8 cellular contexts compared by ENCODE assay signal in the genomic region with DNA sequence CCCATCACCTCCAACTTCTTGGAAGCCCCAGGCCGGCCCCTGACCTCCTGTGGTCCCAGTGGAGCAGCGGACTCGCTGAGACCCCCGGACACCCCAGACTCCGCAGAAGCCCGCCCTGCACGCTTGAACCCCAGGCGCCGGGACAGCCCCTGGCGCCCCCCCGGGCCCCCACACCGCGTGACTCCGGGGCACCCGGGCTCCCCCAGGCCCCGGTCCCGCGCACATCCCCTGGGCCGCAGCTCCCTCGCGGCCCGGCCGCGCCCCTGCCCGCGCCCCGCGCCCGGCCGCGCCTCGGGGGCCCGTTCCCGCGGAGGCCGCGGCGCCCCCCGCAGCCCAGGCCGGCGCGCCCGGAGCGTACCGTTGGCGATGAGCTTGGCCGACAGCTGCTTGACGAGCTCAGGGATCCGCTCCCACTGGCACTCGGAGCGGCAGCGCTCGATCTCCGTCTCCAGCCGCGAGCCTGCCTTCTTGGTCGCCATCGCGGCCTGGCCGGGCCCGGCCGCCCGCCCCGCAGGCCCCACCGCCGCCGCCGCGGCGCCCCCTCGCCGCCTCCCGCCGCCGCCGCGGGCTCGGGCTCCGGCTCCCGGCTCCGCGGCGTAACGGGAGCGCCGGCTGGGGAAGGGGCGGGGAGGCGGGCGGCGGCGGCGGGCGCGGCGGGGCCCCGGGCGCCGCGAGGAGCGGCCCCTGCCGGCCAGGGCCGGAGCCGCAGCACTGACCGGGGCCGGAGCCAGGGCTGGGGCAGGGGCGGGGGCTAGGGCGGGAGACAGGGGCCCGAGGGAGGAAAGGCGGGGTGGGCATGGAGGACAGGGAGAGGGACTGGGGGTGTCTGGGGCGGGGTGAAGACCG. TPM values are rescaled to one million over a fixed set of nuclear protein-coding genes. Genes with fewer than 3 reads are reported as not detected.
DNase-seq lines count a peak whose midpoint lies in the region; ATAC-seq, FAIRE-seq and TF ChIP-seq lines count a peak whose summit lies in the region.

A gene with protein sequence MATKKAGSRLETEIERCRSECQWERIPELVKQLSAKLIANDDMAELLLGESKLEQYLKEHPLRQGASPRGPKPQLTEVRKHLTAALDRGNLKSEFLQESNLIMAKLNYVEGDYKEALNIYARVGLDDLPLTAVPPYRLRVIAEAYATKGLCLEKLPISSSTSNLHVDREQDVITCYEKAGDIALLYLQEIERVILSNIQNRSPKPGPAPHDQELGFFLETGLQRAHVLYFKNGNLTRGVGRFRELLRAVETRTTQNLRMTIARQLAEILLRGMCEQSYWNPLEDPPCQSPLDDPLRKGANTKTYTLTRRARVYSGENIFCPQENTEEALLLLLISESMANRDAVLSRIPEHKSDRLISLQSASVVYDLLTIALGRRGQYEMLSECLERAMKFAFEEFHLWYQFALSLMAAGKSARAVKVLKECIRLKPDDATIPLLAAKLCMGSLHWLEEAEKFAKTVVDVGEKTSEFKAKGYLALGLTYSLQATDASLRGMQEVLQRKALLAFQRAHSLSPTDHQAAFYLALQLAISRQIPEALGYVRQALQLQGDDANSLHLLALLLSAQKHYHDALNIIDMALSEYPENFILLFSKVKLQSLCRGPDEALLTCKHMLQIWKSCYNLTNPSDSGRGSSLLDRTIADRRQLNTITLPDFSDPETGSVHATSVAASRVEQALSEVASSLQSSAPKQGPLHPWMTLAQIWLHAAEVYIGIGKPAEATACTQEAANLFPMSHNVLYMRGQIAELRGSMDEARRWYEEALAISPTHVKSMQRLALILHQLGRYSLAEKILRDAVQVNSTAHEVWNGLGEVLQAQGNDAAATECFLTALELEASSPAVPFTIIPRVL (minus strand): TSS at position 614 of the 846 bp plus-strand sequence. CDS start 135 bp downstream, at position 479.

- DNase-seq in HTR-8/SVneo (ENCODE audit: insufficient read length, low spot score) (peak; percentile 76), activated B cell treated with CpG ODN at 0.5 μM for 24 hours (peak; percentile 50), endothelial cell (ENCODE audit: low spot score) (peak; percentile 84), mesothelial cell of epicardium (ENCODE audit: low spot score in 2 of 2, unreplicated experiment in 2 of 2) (peak; percentile 40 to 57), thoracic aorta (ENCODE audit: low spot score) (no peak), GOT3 (lab: John Stamatoyannopoulos, UW) (no peak)

- H3K27ac Mint-ChIP-seq in activated B cell treated with CpG ODN at 0.5 μM for 24 hours (peak within 1 kb of the TSS; percentile 19), endothelial cell (ENCODE audit: unreplicated experiment) (peak within 1 kb of the TSS; percentile 69), mesothelial cell of epicardium (peak within 1 kb of the TSS; percentile 80)

- H3K36me3 Mint-ChIP-seq in activated B cell treated with CpG ODN at 0.5 μM for 24 hours (ENCODE audit: low read depth) (no peaks in the 10 kb centered on the region), endothelial cell (ENCODE audit: low read depth, unreplicated experiment) (peaks cover 4% of the 10 kb centered on the region), mesothelial cell of epicardium (no peaks in the 10 kb centered on the region)

- H3K9me3 ChIP-seq in BLaER1 treated with 17β-estradiol and CSF1 and Interleukin-3, amounts not matched to agents 10 nM and 100 nM (replicated peaks in 1 of 11), result no peaks in the 10 kb centered on the region
- no peaks in the 10 kb centered on the region for H3K9me3 ChIP-seq in thoracic aorta

- H3K9ac ChIP-seq in BLaER1 treated with 17β-estradiol and CSF1 and Interleukin-3, amounts not matched to agents 10 nM and 100 nM, result peak within 1 kb of the TSS; percentile 84 to 98 (median 91)

- H3K27ac ChIP-seq in BLaER1 treated with 17β-estradiol and CSF1 and Interleukin-3, amounts not matched to agents 10 nM and 100 nM, result peak within 1 kb of the TSS; percentile 76 to 92 (median 84)
- H3K27ac ChIP-seq in thoracic aorta, result no peak within 1 kb of the TSS

- CTCF ChIA-PET in activated B cell treated with CpG ODN at 0.5 μM for 24 hours (lab: Charles Lee), result interaction anchor here (0.8 to 1.6 kb wide), 2 partner anchors 11 to 118 kb away, joined by 4 to 5 read pairs; no protein-coding TSS in a partner anchor

- TF ChIP-seq CTCF in activated B cell treated with CpG ODN at 0.5 μM for 24 hours (IDR thresholded peaks at IDR 0.05) (no peak), endothelial cell (IDR thresholded peaks at IDR 0.05; ENCODE audit: unreplicated experiment) (no peak), mesothelial cell of epicardium (IDR thresholded peaks at IDR 0.05; ENCODE audit: unreplicated experiment) (no peak), thoracic aorta (IDR thresholded peaks at IDR 0.05) (peak; percentile 30)

- H3K27me3 Mint-ChIP-seq in activated B cell treated with CpG ODN at 0.5 μM for 24 hours, result peaks cover 11% of the 10 kb centered on the region
- H3K27me3 Mint-ChIP-seq in endothelial cell (ENCODE audit: unreplicated experiment), result peaks cover 16% of the 10 kb centered on the region
- no peaks in the 10 kb centered on the region for H3K27me3 Mint-ChIP-seq in mesothelial cell of epicardium (ENCODE audit: low read depth)

- intact Hi-C loops in activated B cell treated with CpG ODN at 0.5 μM for 24 hours (cut with micrococcal nuclease), result loop anchor here (1.0 to 2.0 kb wide), 2 partner anchors 57 to 417 kb away; no protein-coding TSS in a partner anchor

- peak within 1 kb of the TSS; percentile 74 to 97 (median 87) for H3K4me3 ChIP-seq in BLaER1 treated with 17β-estradiol and CSF1 and Interleukin-3, amounts not matched to agents 10 nM and 100 nM
- peak within 1 kb of the TSS; percentile 85 for H3K4me3 ChIP-seq in thoracic aorta

- H3K4me1 ChIP-seq in BLaER1 treated with 17β-estradiol and CSF1 and Interleukin-3, amounts not matched to agents 10 nM and 100 nM, result peaks cover 16 to 29% (median 21%) of the 10 kb centered on the region in 10 experiments
- peaks cover 3 to 18% of the 10 kb centered on the region in 2 donors for H3K4me1 ChIP-seq in thoracic aorta (ENCODE audit: control insufficient read depth in 1 of 2, low read depth in 2 of 2)

- FAIRE-seq in HTR-8/SVneo (lab: Jason Lieb, UNC), result no peak

- peak within 1 kb of the TSS; percentile 90 to 99 (median 97) for H3K4me2 ChIP-seq in BLaER1 treated with 17β-estradiol and CSF1 and Interleukin-3, amounts not matched to agents 10 nM and 100 nM

- no peaks in the 10 kb centered on the region for H3K36me3 ChIP-seq in BLaER1 treated with 17β-estradiol and CSF1 and Interleukin-3, amounts not matched to agents 10 nM and 100 nM
- H3K36me3 ChIP-seq in thoracic aorta, result no peaks in the 10 kb centered on the region

- H3K9me3 Mint-ChIP-seq in activated B cell treated with CpG ODN at 0.5 μM for 24 hours, result no peaks in the 10 kb centered on the region
- no peaks in the 10 kb centered on the region for H3K9me3 Mint-ChIP-seq in endothelial cell (ENCODE audit: unreplicated experiment)
- H3K9me3 Mint-ChIP-seq in mesothelial cell of epicardium, result no peaks in the 10 kb centered on the region

- no peaks in the 10 kb centered on the region for H3K4me1 Mint-ChIP-seq in activated B cell treated with CpG ODN at 0.5 μM for 24 hours
- H3K4me1 Mint-ChIP-seq in endothelial cell (ENCODE audit: unreplicated experiment), result peaks cover 29% of the 10 kb centered on the region
- H3K4me1 Mint-ChIP-seq in mesothelial cell of epicardium, result peaks cover 26% of the 10 kb centered on the region

- ATAC-seq in GM19035 (IDR thresholded peaks at IDR 0.05; ENCODE audit: unreplicated experiment), result peak; percentile 75
- ATAC-seq in activated B cell treated with CpG ODN at 0.5 μM for 24 hours (ENCODE audit: low read depth), result peak; percentile 93
- ATAC-seq in thoracic aorta (ENCODE audit: insufficient number of reproducible peaks, low FRiP score, low read depth), result peak; percentile 72

- no peaks in the 10 kb centered on the region for H3K27me3 ChIP-seq in BLaER1 treated with 17β-estradiol and CSF1 and Interleukin-3, amounts not matched to agents 10 nM and 100 nM
- no peaks in the 10 kb centered on the region for H3K27me3 ChIP-seq in thoracic aorta (replicated peaks; ENCODE audit: insufficient read depth)

- H3K4me3 Mint-ChIP-seq in activated B cell treated with CpG ODN at 0.5 μM for 24 hours, result peak within 1 kb of the TSS; percentile 69
- peak within 1 kb of the TSS; percentile 97 for H3K4me3 Mint-ChIP-seq in endothelial cell (ENCODE audit: unreplicated experiment)
- H3K4me3 Mint-ChIP-seq in mesothelial cell of epicardium, result peak within 1 kb of the TSS; percentile 77

- peaks cover 0 to 36% (median 4%) of the 10 kb centered on the region in 11 experiments; a peak in 9 of 22 replicates for H4K20me1 ChIP-seq in BLaER1 treated with 17β-estradiol and CSF1 and Interleukin-3, amounts not matched to agents 10 nM and 100 nM

- POLR2A ChIA-PET in activated B cell treated with CpG ODN at 0.5 μM for 24 hours (lab: Charles Lee), result no interaction called here

RNA-seq across cellular contexts. Expression of the gene that starts here (rescaled TPM):
- 1.9 and 2.5 TPM in 2 replicates for total RNA-seq in activated B cell treated with CpG ODN at 0.5 μM for 24 hours
- total RNA-seq in endothelial cell (ENCODE audit: unreplicated experiment), result 93.5 TPM
- total RNA-seq in mesothelial cell of epicardium, result 46.0 to 56.5 TPM (median 48.9 TPM) in 3 replicates
- 10 to 100 TPM; 38.9 to 56.3 TPM for total RNA-seq in thoracic aorta

Comparison
In these comparisons a context has a peak if more than half of its experiments do, and no peak if none do; other contexts are left out.
1. RNA of the gene that starts here (total RNA-seq): 93.5 TPM in endothelial cell (single experiment), 46.0 to 56.5 TPM in mesothelial cell of epicardium and 38.9 to 56.3 TPM in thoracic aorta; 1.9 to 2.5 TPM in activated B cell treated with CpG ODN at 0.5 μM for 24 hours; every median in the first group is over 10 times any median in the second.
2. H3K27ac ChIP-seq: peak in BLaER1 treated with 17β-estradiol and CSF1 and Interleukin-3, amounts not matched to agents 10 nM and 100 nM (11 of 11); none in thoracic aorta (0 of 2).
3. DNase-seq: peak in HTR-8/SVneo (single experiment), activated B cell treated with CpG ODN at 0.5 μM for 24 hours (single experiment), endothelial cell (single experiment) and mesothelial cell of epicardium (2 of 2); none in thoracic aorta (single experiment) and GOT3 (single experiment).
4. H3K27ac Mint-ChIP-seq: peak in every context shown above with its lines; median percentile 80 in mesothelial cell of epicardium; 69 in endothelial cell; 19 in activated B cell treated with CpG ODN at 0.5 μM for 24 hours.
5. Peak in every context shown above with its lines, with median percentiles within 50 percentile points of each other: ATAC-seq and H3K4me3 Mint-ChIP-seq.